In the genomic region with DNA sequence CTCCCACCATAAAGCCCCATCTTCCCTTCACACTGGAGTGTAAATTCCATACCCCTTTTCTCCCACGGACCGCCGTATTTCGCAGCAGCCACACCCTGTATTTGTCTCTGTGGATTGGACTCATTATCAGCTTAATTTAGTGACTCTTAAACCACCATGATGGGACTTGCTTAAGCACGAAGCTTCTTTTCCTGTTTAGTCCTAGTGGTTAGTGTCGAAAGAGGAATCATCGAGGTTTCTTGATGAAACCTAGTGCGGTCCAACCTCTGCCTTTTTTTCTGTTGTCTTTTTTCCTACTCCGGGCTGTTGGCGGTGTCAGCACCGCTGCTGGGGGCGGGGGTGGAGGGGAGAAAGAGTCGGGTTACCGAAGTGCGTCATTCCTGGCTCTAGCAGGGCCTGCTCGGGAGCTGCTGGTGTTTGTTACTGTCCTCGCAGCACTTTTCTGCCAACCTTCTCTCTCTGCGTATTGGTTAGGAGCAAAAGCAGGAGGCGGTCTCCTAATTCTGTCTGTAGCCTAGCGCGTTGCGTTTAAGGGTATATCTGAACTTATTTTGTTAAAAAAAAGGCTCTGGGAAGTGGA, we compare ENCODE assay signal across 1 cellular context.
A peak's percentile ranks its signal among the peaks of the same experiment; 100 is the strongest.
TF ChIP-seq lines count a peak whose summit lies in the region.

No MANE protein-coding gene starts in this region.

TF ChIP-seq in GM23338, 12 proteins besides CTCF, POLR2A, EP300 and RAD21:
- TF ChIP-seq ETS1 (IDR thresholded peaks at IDR 0.05) (no peak), CREB1 (CRISPR knock-in tag; IDR thresholded peaks at IDR 0.05; ENCODE audit: low read depth) (peak; percentile 76), EZH2phosphoT487 (IDR thresholded peaks at IDR 0.05; ENCODE audit: unreplicated experiment) (no peak), NANOG (IDR thresholded peaks at IDR 0.05; ENCODE audit: borderline replicate concordance) (no peak), POLR2AphosphoS5 (IDR thresholded peaks at IDR 0.05; ENCODE audit: low read depth) (peak; percentile 36; the same call in 1 of the 2 replicates)
